8 cellular contexts compared by ENCODE assay signal in genomic region chr6:33700391-33701050, GRCh38. TPM values are rescaled to one million over a fixed set of nuclear protein-coding genes. Genes with fewer than 3 reads are reported as not detected.
DNase-seq lines count a peak whose midpoint lies in the region; ATAC-seq and TF ChIP-seq lines count a peak whose summit lies in the region.

No MANE protein-coding gene starts in this region.

- peaks cover 0 to 38% (median 16%) of the 10 kb centered on the region in 9 donors for H3K36me3 ChIP-seq in heart left ventricle

- CTCF ChIA-PET in RWPE1 (lab: Yijun Ruan, JAX): interaction anchor here (0.6 to 1.2 kb wide), 4 partner anchors 10 to 52 kb away, joined by 3 to 5 read pairs (median 4); partner anchors contain the start of gene UQCC2

- no peaks in the 10 kb centered on the region for H3K9me3 ChIP-seq in heart left ventricle

- peaks cover 6 to 57% (median 39%) of the 10 kb centered on the region in 12 donors for H3K4me1 ChIP-seq in heart left ventricle

- no peak for TF ChIP-seq POLR2A in heart left ventricle (IDR thresholded peaks at IDR 0.05)

- POLR2A ChIA-PET in RWPE1 (lab: Yijun Ruan, JAX; ENCODE audit: low non-redundant PET): no interaction called here

- no peaks in the 10 kb centered on the region for H3K27me3 ChIP-seq in HL-60 (ENCODE audit: insufficient read depth, poor library complexity, severe bottlenecking)
- no peaks in the 10 kb centered on the region for H3K27me3 ChIP-seq in heart left ventricle

- no peak overlapping the region for H3K4me3 ChIP-seq in HL-60 (replicated peaks; ENCODE audit: insufficient read depth, low read length)
- no peak overlapping the region for H3K4me3 ChIP-seq in heart left ventricle
- H3K4me3 ChIP-seq in skeletal muscle cell (ENCODE audit: low read depth, low read length): no peak overlapping the region

- WGBS in heart left ventricle, 4 donors: 43 to 49% (median 46%) methylated on average over 10 of the region's 10 CpGs

- DNase-seq in NCI-H1417 (lab: John Stamatoyannopoulos, UW) (peak in 2 of 3 experiments; percentile 38 to 51), NCI-H1417 treated with DMSO at 0.1 percent for 48 hours (lab: John Stamatoyannopoulos, UW) (no peak), HL-60 (ENCODE audit: low read depth in 1 of 2, low spot score in 1 of 2) (peak in 1 of 2 experiments; percentile 67), RWPE1 (ENCODE audit: low spot score) (no peak), heart left ventricle (peak; percentile 50 to 77 (median 75)), skeletal muscle cell (ENCODE audit: low read depth) (peak; percentile 23)
- DNase-seq in activated naive CD4-positive, alpha-beta T cell (lab: John Stamatoyannopoulos, UW): peak in 3 of 4 experiments; percentile 36 to 64 (median 61)

- intact Hi-C loops in heart left ventricle (cut with DNase I): loop anchor here in 7 of 10 donors (1.0 to 5.0 kb wide), 7 partner anchors 110 to 116 kb away; no protein-coding TSS in a partner anchor

- ATAC-seq in heart left ventricle (peak; percentile 27 to 58 (median 48)), HG02623 (IDR thresholded peaks at IDR 0.05; ENCODE audit: unreplicated experiment) (no peak)

- TF ChIP-seq CTCF in HL-60 (IDR thresholded peaks at IDR 0.05; ENCODE audit: insufficient read depth, low read length) (peak; percentile 57), RWPE1 (conservative IDR thresholded peaks at IDR 0.05; ENCODE audit: low read depth) (peak; percentile 62), heart left ventricle (IDR thresholded peaks at IDR 0.05) (peak; percentile 55 to 76 (median 66))

- H3K27ac ChIP-seq in HL-60 (replicated peaks) (no peak overlapping the region), RWPE1 (peak overlapping the region; percentile 76), heart left ventricle (peak overlapping the region in 4 of 12 donors; percentile 19 to 41 (median 38))

RNA-seq across cellular contexts. Expression of gene UQCC2, which starts 11.0 kb away (rescaled TPM):
- total RNA-seq in heart left ventricle: 100 to 1,000 TPM in 8 of 9 donors, 10 to 100 TPM in 1; 88.5 to 298 (median 195) TPM
- 100 to 1,000 TPM; 123 to 496 TPM for polyA plus RNA-seq in heart left ventricle

RNA-seq across cellular contexts. Expression of gene IP6K3, which starts 46.2 kb away (rescaled TPM):
- 10 to 100 TPM; 11.7 to 72.4 (median 30.8) TPM for total RNA-seq in heart left ventricle
- polyA plus RNA-seq in heart left ventricle: 10 to 100 TPM; 16.9 to 59.2 TPM

Comparison
In these comparisons a context has a peak if more than half of its experiments do, and no peak if none do; other contexts are left out.
1. DNase-seq: peak in NCI-H1417 (2 of 3), activated naive CD4-positive, alpha-beta T cell (3 of 4), heart left ventricle (5 of 5) and skeletal muscle cell (single experiment); none in NCI-H1417 treated with DMSO at 0.1 percent for 48 hours (single experiment) and RWPE1 (single experiment).
2. Peak in every context shown above with its lines, with median percentiles within 50 percentile points of each other: CTCF ChIP-seq.